ENCODE assay signal across 12 cellular contexts in genomic region chr1:39130297-39130696, GRCh38.
A peak's percentile ranks its signal among the peaks of the same experiment; 100 is the strongest.
DNase-seq lines count a peak whose midpoint lies in the region; ATAC-seq and TF ChIP-seq lines count a peak whose summit lies in the region.
"Had no signal": no experiment of that assay in that cellular context is flagged by ENCODE, and none has a peak within 500 bp of the region (broad histone marks: within the 10 kb centered on the region; RNA-seq: fewer than 3 reads in every experiment).

No MANE protein-coding gene starts in this region.

- H3K36me3 ChIP-seq in left ventricle myocardium inferior = peaks cover 12% of the 10 kb centered on the region
- H3K36me3 ChIP-seq in muscle layer of colon (ENCODE audit: insufficient read depth, low read length) = no peaks in the 10 kb centered on the region
- no peaks in the 10 kb centered on the region for H3K36me3 ChIP-seq in hepatocyte (replicated peaks; ENCODE audit: insufficient read depth, low read depth)

- no peaks in the 10 kb centered on the region for H3K27me3 ChIP-seq in left ventricle myocardium inferior (ENCODE audit: low read depth)
- H3K27me3 ChIP-seq in muscle layer of colon (ENCODE audit: control insufficient read depth in 1 of 2, insufficient read depth in 2 of 2, low read length in 2 of 2) = no peaks in the 10 kb centered on the region
- H3K27me3 ChIP-seq in hepatocyte = no peaks in the 10 kb centered on the region

- ATAC-seq in Right ventricle myocardium inferior (no peak), GM18519 (IDR thresholded peaks at IDR 0.05; ENCODE audit: low FRiP score, unreplicated experiment) (no peak), HG03439 (IDR thresholded peaks at IDR 0.05; ENCODE audit: unreplicated experiment) (no peak)

- intact Hi-C loops in left ventricle myocardium inferior (cut with micrococcal nuclease) = no loop called here
- intact Hi-C loops in Right ventricle myocardium inferior (cut with DNase I) = no loop called here

- H3K4me2 ChIP-seq in hepatocyte = no peak overlapping the region

- TF ChIP-seq CTCF in left ventricle myocardium inferior (IDR thresholded peaks at IDR 0.05; ENCODE audit: borderline replicate concordance) (no peak), choroid plexus epithelial cell (conservative IDR thresholded peaks at IDR 0.05; ENCODE audit: low read depth, low read length) (no peak), hepatocyte (IDR thresholded peaks at IDR 0.05; ENCODE audit: poor library complexity) (no peak)

- no peak overlapping the region for H3K9ac ChIP-seq in muscle layer of colon (ENCODE audit: low read length)

- H3K9me3 ChIP-seq in left ventricle myocardium inferior (replicated peaks) = no peaks in the 10 kb centered on the region
- H3K9me3 ChIP-seq in muscle layer of colon (ENCODE audit: low read length) = no peaks in the 10 kb centered on the region
- no peaks in the 10 kb centered on the region for H3K9me3 ChIP-seq in hepatocyte (ENCODE audit: low read depth)

- no peak for DNase-seq in left ventricle myocardium inferior
- DNase-seq in Right ventricle myocardium inferior (ENCODE audit: missing footprints) = no peak
- DNase-seq in choroid plexus epithelial cell (ENCODE audit: low read depth) = peak; percentile 82
- DNase-seq in hippocampal formation (lab: John Stamatoyannopoulos, UW) = no peak
- no peak for DNase-seq in hepatocyte (ENCODE audit: low spot score)
- DNase-seq: activated naive CD8-positive, alpha-beta T cell treated with anti-CD3 and anti-CD28 coated beads for 36 hours; NCI-H345; T1000 had no signal

- H2AFZ ChIP-seq in hepatocyte = no peak overlapping the region

- H3K4me3 ChIP-seq in left ventricle myocardium inferior (no peak overlapping the region), choroid plexus epithelial cell (ENCODE audit: low read depth, low read length) (no peak overlapping the region), muscle layer of colon (ENCODE audit: low read depth in 1 of 2, low read length in 2 of 2) (no peak overlapping the region), hepatocyte (no peak overlapping the region)

- 83% methylated on average over 1 of the region's 1 CpG for WGBS in hepatocyte (ENCODE audit: low lambda C conversion rate, missing lambda C conversion rate)

- no peaks in the 10 kb centered on the region for H3K9me2 ChIP-seq in hepatocyte (replicated peaks; ENCODE audit: insufficient read depth)

- H3K27ac ChIP-seq in left ventricle myocardium inferior (replicated peaks) = peak overlapping the region; percentile 87
- peak overlapping the region; percentile 5 for H3K27ac ChIP-seq in muscle layer of colon (ENCODE audit: low read depth, low read length)
- no peak overlapping the region for H3K27ac ChIP-seq in hepatocyte
- H3K27ac ChIP-seq: HL-60 had no signal

- H3K79me2 ChIP-seq in hepatocyte = peaks cover 64% of the 10 kb centered on the region

- no peaks in the 10 kb centered on the region for H4K20me1 ChIP-seq in hepatocyte (ENCODE audit: insufficient read depth, poor library complexity, severe bottlenecking)

- H3K4me1 ChIP-seq in left ventricle myocardium inferior = peaks cover 84% of the 10 kb centered on the region
- peaks cover 50% of the 10 kb centered on the region for H3K4me1 ChIP-seq in muscle layer of colon (ENCODE audit: insufficient read depth, low read length)
- peaks cover 8% of the 10 kb centered on the region for H3K4me1 ChIP-seq in hepatocyte (ENCODE audit: insufficient read depth)
